ENCODE assay signal across 1 cellular context in genomic region chr1:55483523-55483922, GRCh38.
TF ChIP-seq lines count a peak whose summit lies in the region.

No MANE protein-coding gene starts in this region.

TF ChIP-seq in GM23338, 12 proteins besides CTCF, POLR2A, EP300 and RAD21 (continued from another document):
- TF ChIP-seq REST (IDR thresholded peaks at IDR 0.05; ENCODE audit: unreplicated experiment) (no peak), EZH2 (IDR thresholded peaks at IDR 0.05; ENCODE audit: low read depth, unreplicated experiment) (no peak), ZNF331 (CRISPR knock-in tag; IDR thresholded peaks at IDR 0.05; ENCODE audit: low read depth) (no peak), ZNF114 (CRISPR knock-in tag; IDR thresholded peaks at IDR 0.05) (no peak), EZH2phosphoT487 (IDR thresholded peaks at IDR 0.05; ENCODE audit: unreplicated experiment) (no peak), ETS1 (IDR thresholded peaks at IDR 0.05) (no peak), NANOG (IDR thresholded peaks at IDR 0.05; ENCODE audit: borderline replicate concordance) (no peak)
